9 cellular contexts compared by ENCODE assay signal in the genomic region with DNA sequence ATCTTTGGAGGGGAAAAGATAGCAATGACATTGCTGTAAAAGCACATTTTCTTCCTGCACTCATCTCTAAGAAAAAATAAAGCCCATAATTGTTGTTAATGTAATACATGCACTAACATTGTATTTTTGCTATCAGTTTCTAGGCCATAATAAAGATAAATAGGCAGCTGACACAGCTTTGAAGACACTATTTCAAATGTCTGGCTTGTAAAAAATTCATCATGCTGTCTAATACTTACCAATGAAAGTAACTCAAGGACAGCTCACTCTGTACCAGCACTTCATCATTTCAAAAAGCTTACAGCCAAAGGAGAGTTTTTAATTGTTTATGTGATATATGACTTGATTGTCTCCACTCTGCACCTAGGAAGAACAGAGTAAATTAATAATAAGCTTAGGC.
"Had no signal": no experiment of that assay in that cellular context is flagged by ENCODE, and none has a peak within 500 bp of the region (broad histone marks: within the 10 kb centered on the region; RNA-seq: fewer than 3 reads in every experiment).

No MANE protein-coding gene starts in this region.

- H3K9ac ChIP-seq: KMS-11 had no signal

- H3K27ac ChIP-seq: KMS-11 had no signal

- ATAC-seq: GM23338 had no signal

- FAIRE-seq: H1, H54, HTR-8/SVneo had no signal

- H2AFZ ChIP-seq: GM23338 had no signal

- H3K4me3 ChIP-seq: GM23338 had no signal

- DNase-seq: H9, HCEC 1CT, IMR-90, KBM-7 had no signal

- H3K4me2 ChIP-seq: GM23338, KMS-11 had no signal
